21 cellular contexts compared by ENCODE assay signal in genomic region chr20:31975874-31976273, GRCh38. TPM values are rescaled to one million over a fixed set of nuclear protein-coding genes. Genes with fewer than 3 reads are reported as not detected.
DNase-seq lines count a peak whose midpoint lies in the region; ATAC-seq, FAIRE-seq and TF ChIP-seq lines count a peak whose summit lies in the region.
"Had no signal": no experiment of that assay in that cellular context is flagged by ENCODE, and none has a peak within 500 bp of the region (broad histone marks: within the 10 kb centered on the region; RNA-seq: fewer than 3 reads in every experiment).

No MANE protein-coding gene starts in this region.

- H4K8ac ChIP-seq in H1 (ENCODE audit: extremely low read depth, insufficient read depth, low read length) = no peak overlapping the region

- no peak overlapping the region for H3K4ac ChIP-seq in H1 (replicated peaks; ENCODE audit: insufficient read length, low read depth, low read length)

- peaks cover 4% of the 10 kb centered on the region; the same call in 1 of the 2 replicates for H3K23me2 ChIP-seq in H1 (ENCODE audit: low read depth, low read length)

- no peak overlapping the region for H2BK20ac ChIP-seq in H1 (ENCODE audit: low read length)

- 94% methylated on average over 2 of the region's 2 CpGs; no CpG with 5 or more reads in 1 of the 2 experiments for WGBS in H1 (ENCODE audit: extremely low coverage in 1 of 2, insufficient coverage in 1 of 2, insufficient read length in 1 of 2, insufficient replicate concordance in 2 of 2, low coverage in 1 of 2, low lambda C conversion rate in 2 of 2, missing lambda C conversion rate in 1 of 2), 2 experiments
- WGBS in transverse colon (ENCODE audit: low coverage in 1 of 2), 2 donors = 67 to 80% methylated on average over 2 of the region's 2 CpGs

- TF ChIP-seq POLR2A in H1 (IDR thresholded peaks at IDR 0.05; ENCODE audit: control extremely low read depth in 1 of 2, low read depth in 2 of 2, low read length in 2 of 2) (no peak), transverse colon (IDR thresholded peaks at IDR 0.05) (no peak)

- H3K4me2 ChIP-seq in GM23338 (peak overlapping the region; percentile 75; the same call in 1 of the 2 replicates), H1 (ENCODE audit: insufficient read depth in 1 of 2, low read depth in 2 of 2, low read length in 2 of 2) (peak overlapping the region in 1 of 2 experiments; percentile 70; a peak in 1 of 4 replicates)

- H3K4me1 Mint-ChIP-seq in GM23338 (peaks cover 29% of the 10 kb centered on the region), WTC11 (peaks cover 20% of the 10 kb centered on the region)
- H3K4me1 Mint-ChIP-seq: CD4-positive, CD25-positive, alpha-beta regulatory T cell had no signal

- peaks cover 21% of the 10 kb centered on the region for H3F3A ChIP-seq in GM23338 (replicated peaks; ENCODE audit: low read depth)

- no peak overlapping the region for H3K27ac ChIP-seq in GM23338 (ENCODE audit: low read depth)
- no peak overlapping the region for H3K27ac ChIP-seq in H1 (ENCODE audit: low read depth, low read length)
- H3K27ac ChIP-seq in transverse colon = no peak overlapping the region
- H3K27ac ChIP-seq: C4-2B, GM23248 had no signal

- no peak for ATAC-seq in GM23338
- no peak for ATAC-seq in WTC11
- ATAC-seq: CD8-positive, alpha-beta T cell had no signal

- no peak overlapping the region for H3K9ac ChIP-seq in H1 (replicated peaks in 1 of 4; ENCODE audit: extremely low read depth in 1 of 4, low read depth in 3 of 4, low read length in 3 of 4)
- H3K9ac ChIP-seq: GM23248 had no signal

- H3K27ac Mint-ChIP-seq in GM23338 (no peak overlapping the region), WTC11 (no peak overlapping the region)
- H3K27ac Mint-ChIP-seq: CD4-positive, CD25-positive, alpha-beta regulatory T cell; CD8-positive, alpha-beta T cell; HFFc6 had no signal

- no peak for TF ChIP-seq RAD21 in H1 (IDR thresholded peaks at IDR 0.05 in 1 of 2, conservative IDR thresholded peaks at IDR 0.05 in 1 of 2; ENCODE audit: low read depth in 2 of 2, low read length in 2 of 2)

- no peaks in the 10 kb centered on the region for H3K9me2 ChIP-seq in GM23338 (ENCODE audit: insufficient read depth)

- CTCF ChIA-PET in WTC11 (lab: Charles Lee) (interaction anchor here (1.0 to 2.0 kb wide), 10 partner anchors 18 to 142 kb away, joined by 3 to 23 read pairs (median 6); partner anchors contain the start of gene PDRG1), H1 (lab: Charles Lee; ENCODE audit: partially characterized antibody) (interaction anchor here (0.8 to 4.5 kb wide), 8 partner anchors 15 to 153 kb away, joined by 3 to 20 read pairs (median 4); partner anchors contain the start of gene PDRG1)

- H3K4me3 Mint-ChIP-seq in GM23338 (no peak overlapping the region), WTC11 (no peak overlapping the region)
- H3K4me3 Mint-ChIP-seq: CD4-positive, CD25-positive, alpha-beta regulatory T cell; CD8-positive, alpha-beta T cell; HFFc6 had no signal

- H3K27me3 ChIP-seq in GM23338 (ENCODE audit: insufficient read depth) (0 out of 2 replicates have a peak, but pooled peaks cover 3% of the 10 kb centered on the region), H1 (replicated peaks in 1 of 4; ENCODE audit: control insufficient read depth in 3 of 4, extremely low read depth in 1 of 4, insufficient read depth in 3 of 4, low read length in 3 of 4) (no peaks in the 10 kb centered on the region), transverse colon (peaks cover 40% of the 10 kb centered on the region)

- no peaks in the 10 kb centered on the region for H3K36me3 ChIP-seq in GM23338 (ENCODE audit: insufficient read depth)
- no peaks in the 10 kb centered on the region for H3K36me3 ChIP-seq in H1 (ENCODE audit: control insufficient read depth in 2 of 4, insufficient read depth in 4 of 4, low read length in 3 of 4)
- H3K36me3 ChIP-seq in transverse colon = no peaks in the 10 kb centered on the region
- H3K36me3 ChIP-seq: HAP-1 had no signal

- no peak for TF ChIP-seq EP300 in H1 (IDR thresholded peaks at IDR 0.05; ENCODE audit: borderline replicate concordance in 1 of 2, low read depth in 2 of 2, low read length in 2 of 2)
- no peak for TF ChIP-seq EP300 in transverse colon (IDR thresholded peaks at IDR 0.05; ENCODE audit: low read depth)

- no peak overlapping the region for H2BK15ac ChIP-seq in H1 (ENCODE audit: low read length)

- no peak for FAIRE-seq in H1 (lab: Jason Lieb, UNC)
- FAIRE-seq: GM12892, GM19239, H54 had no signal

- intact Hi-C loops in transverse colon (cut with DNase I; ENCODE audit: low total_unique reads) = no loop called here

- TF ChIP-seq CTCF in GM23338 (conservative IDR thresholded peaks at IDR 0.05; ENCODE audit: low read depth in 2 of 2) (no peak), WTC11 (IDR thresholded peaks at IDR 0.05) (no peak), H1 (IDR thresholded peaks at IDR 0.05; ENCODE audit: control extremely low read depth in 1 of 3, insufficient read depth in 1 of 3, low read depth in 1 of 3, low read length in 3 of 3) (no peak), transverse colon (IDR thresholded peaks at IDR 0.05) (no peak)

- H4K91ac ChIP-seq in H1 (replicated peaks; ENCODE audit: insufficient read length, low read length) = peak overlapping the region; percentile 35

- no peak overlapping the region for H4K5ac ChIP-seq in H1 (ENCODE audit: insufficient read length, low read depth, low read length)

- H3K4me1 ChIP-seq in GM23338 (ENCODE audit: insufficient read depth) = peaks cover 29% of the 10 kb centered on the region
- peaks cover 5 to 14% (median 10%) of the 10 kb centered on the region in 4 experiments for H3K4me1 ChIP-seq in H1 (replicated peaks in 1 of 4; ENCODE audit: control insufficient read depth in 3 of 4, insufficient read depth in 4 of 4, low read length in 3 of 4)
- H3K4me1 ChIP-seq in transverse colon = no peaks in the 10 kb centered on the region
- H3K4me1 ChIP-seq: HAP-1 had no signal

- H3K9me3 Mint-ChIP-seq in GM23338 (peaks cover 18% of the 10 kb centered on the region; the same call in 2 of the 3 replicates), WTC11 (no peaks in the 10 kb centered on the region)
- H3K9me3 Mint-ChIP-seq: CD8-positive, alpha-beta T cell; HFFc6 had no signal

- H2BK120ac ChIP-seq in H1 (replicated peaks; ENCODE audit: low read depth, low read length) = peak overlapping the region; percentile 52

- H3K36me3 Mint-ChIP-seq in GM23338 (ENCODE audit: low read depth) (peaks cover 3% of the 10 kb centered on the region; the same call in 1 of the 3 replicates), WTC11 (no peaks in the 10 kb centered on the region)
- H3K36me3 Mint-ChIP-seq: CD4-positive, CD25-positive, alpha-beta regulatory T cell; CD8-positive, alpha-beta T cell had no signal

- H3K4me3 ChIP-seq in GM23338 (no peak overlapping the region), H1 (ENCODE audit: extremely low read depth in 1 of 4, insufficient read depth in 2 of 4, low read depth in 3 of 4, low read length in 4 of 4) (no peak overlapping the region), transverse colon (no peak overlapping the region)
- H3K4me3 ChIP-seq: GM23248, HAP-1 had no signal

- POLR2A ChIA-PET in WTC11 (lab: Charles Lee) = interaction anchor here (0.7 kb wide), 1 partner anchor 9 kb away, joined by 3 read pairs; no protein-coding TSS in a partner anchor
- POLR2A ChIA-PET in H1 (lab: Charles Lee; ENCODE audit: partially characterized antibody) = interaction anchor here (0.6 to 2.3 kb wide), 5 partner anchors 16 to 88 kb away, joined by 3 to 8 read pairs (median 3); no protein-coding TSS in a partner anchor

- no peak overlapping the region for H3K56ac ChIP-seq in H1 (replicated peaks; ENCODE audit: insufficient read length, low read depth, low read length)

- H4K20me1 ChIP-seq in GM23338 (replicated peaks; ENCODE audit: insufficient read depth) (peaks cover 10% of the 10 kb centered on the region; the same call in 1 of the 2 replicates), H1 (replicated peaks in 1 of 2; ENCODE audit: control insufficient read depth in 1 of 2, insufficient read depth in 2 of 2, low read length in 2 of 2) (no peaks in the 10 kb centered on the region)

- 0 out of 2 replicates have a peak overlapping the region, but pooled peaks have one; percentile 33 for H2BK12ac ChIP-seq in H1 (ENCODE audit: low read depth, low read length)

- DNase-seq in GM23338 (ENCODE audit: low spot score) (no peak), WTC11 (ENCODE audit: low spot score) (no peak), H1 (ENCODE audit: low read depth in 1 of 2, low spot score in 2 of 2) (no peak), NCI-H82 treated with DMSO at 0.1 percent for 48 hours (lab: John Stamatoyannopoulos, UW; ENCODE audit: unreplicated experiment) (no peak), transverse colon (no peak)
- no peak for DNase-seq in stimulated activated CD4-positive, alpha-beta T cell treated with anti-CD3 and anti-CD28 coated beads, Interleukin-4, amount 100 ng/mL, for 24 hours
- DNase-seq: Caco-2; CD4-positive, CD25-positive, alpha-beta regulatory T cell; CD8-positive, alpha-beta T cell; DMS153; DND-41; GM23248; HFFc6 had no signal

- H2AFZ ChIP-seq in GM23338 (no peak overlapping the region), H1 (ENCODE audit: low read length) (no peak overlapping the region)
- H2AFZ ChIP-seq: GM23248 had no signal

- H3K79me2 ChIP-seq in GM23338 (replicated peaks; ENCODE audit: insufficient read depth) (no peaks in the 10 kb centered on the region), H1 (ENCODE audit: control insufficient read depth in 1 of 2, insufficient read depth in 2 of 2, low read length in 2 of 2) (no peaks in the 10 kb centered on the region)

- H3K9me3 ChIP-seq in H1 (ENCODE audit: insufficient read depth in 2 of 2, low read depth in 1 of 2, low read length in 1 of 2) (no peaks in the 10 kb centered on the region), transverse colon (no peaks in the 10 kb centered on the region)
- H3K9me3 ChIP-seq: Caco-2, HAP-1 had no signal

- H2AK5ac ChIP-seq in H1 (ENCODE audit: low read depth, low read length) = no peak overlapping the region

- H3K79me1 ChIP-seq in H1 (ENCODE audit: low read depth, low read length) = no peaks in the 10 kb centered on the region

- no peak overlapping the region for H3K14ac ChIP-seq in H1 (ENCODE audit: insufficient read length)

- no peak overlapping the region for H2BK5ac ChIP-seq in H1 (ENCODE audit: low read depth, low read length)

- peaks cover 3% of the 10 kb centered on the region for H3K27me3 Mint-ChIP-seq in GM23338 (ENCODE audit: insufficient read depth, low read depth, poor library complexity)
- peaks cover 2% of the 10 kb centered on the region; the same call in 1 of the 2 replicates for H3K27me3 Mint-ChIP-seq in WTC11 (ENCODE audit: low read depth)

- no peak overlapping the region for H3K23ac ChIP-seq in H1 (ENCODE audit: insufficient read length)

- in situ Hi-C loops in transverse colon (cut with MboI; ENCODE audit: low pct_ligation_motif_present in 1 of 4, low pct_unique_long_range_greater_than_20kb in 1 of 4, low sequenced_read_pairs in 3 of 4) = no loop called here

- H3K18ac ChIP-seq in H1 (ENCODE audit: extremely low read depth, low read length) = no peak overlapping the region; the same call in 1 of the 2 replicates

RNA-seq across cellular contexts. Expression of gene XKR7, which starts 7.9 kb away (rescaled TPM):
- 3.0 and 3.9 TPM in 2 replicates for total RNA-seq in GM23338 (2014; rRNA removed; shearing (Covaris generic))
- polyA plus RNA-seq in GM23338 (2016; fragmentation: Nextera tagmentation; extraction: Ambion mirVana) (0.61 and 0.64 TPM in 2 replicates), H1 (2011; rRNA removed) (2.4 TPM in 2 replicates)
- total RNA-seq in WTC11 (2021) (2.3 to 2.6 TPM (median 2.5 TPM) in 3 replicates), transverse colon (under 1 TPM in 1 of 4 donors, not detected in 3; under 0.01 TPM)
- total RNA-seq in H1 (2021; fragmentation: NEBNext Ultra II Directional; extraction: Animal tissue kit (Norgen Biotek cat#: 25700)) = 1.8 and 2.4 TPM in 2 replicates
- 1.5 TPM for polyA plus RNA-seq in H1 (2011; cell fraction: cytosol; rRNA removed)
- polyA plus RNA-seq in H1 (2011; cell fraction: nucleus; rRNA removed) = 2.9 TPM
- 2.4 to 3.7 TPM (median 3.0 TPM) in 4 replicates for polyA plus RNA-seq in H1 (2012, experiment 1 of 2)
- polyA plus RNA-seq in H1 (2012, experiment 2 of 2) = 2.2 TPM
- polyA plus RNA-seq in H1 (2013, experiment 1 of 2) = 2.1 TPM
- polyA plus RNA-seq in H1 (2013, experiment 2 of 2) = 2.3 TPM
- 3.7 and 3.9 TPM in 2 replicates for polyA minus RNA-seq in H1 (2011; rRNA and poly(A)+ RNA removed)
- polyA minus RNA-seq in H1 (2011; cell fraction: cytosol; rRNA and poly(A)+ RNA removed) = 2.3 TPM
- polyA minus RNA-seq in H1 (2011; cell fraction: nucleus; rRNA and poly(A)+ RNA removed) = 2.4 TPM
- total RNA-seq: A172; A673; Caco-2; CD8-positive, alpha-beta T cell; GM23248; HFFc6 had no signal
- polyA plus RNA-seq: CD4-positive, CD25-positive, alpha-beta regulatory T cell; GM23248 had no signal

RNA-seq across cellular contexts. Expression of gene PDRG1, which starts 24.0 kb away (rescaled TPM):
- total RNA-seq in GM23338 (2014; rRNA removed; shearing (Covaris generic)) = 10.5 and 14.8 TPM in 2 replicates
- polyA plus RNA-seq in GM23338 (2016; fragmentation: Nextera tagmentation; extraction: Ambion mirVana) (27.8 and 28.4 TPM in 2 replicates), H1 (2011; rRNA removed) (20.1 and 20.8 TPM in 2 replicates)
- total RNA-seq in WTC11 (2021) (16.0 to 17.6 TPM (median 17.2 TPM) in 3 replicates), transverse colon (1 to 10 TPM; 2.2 to 9.2 (median 6.5) TPM)
- total RNA-seq in H1 (2021; fragmentation: NEBNext Ultra II Directional; extraction: Animal tissue kit (Norgen Biotek cat#: 25700)) = 14.2 and 14.5 TPM in 2 replicates
- polyA plus RNA-seq in H1 (2011; cell fraction: cytosol; rRNA removed) = 26.4 TPM
- 15.8 TPM for polyA plus RNA-seq in H1 (2011; cell fraction: nucleus; rRNA removed)
- 25.2 to 36.8 TPM (median 30.7 TPM) in 4 replicates for polyA plus RNA-seq in H1 (2012, experiment 1 of 2)
- polyA plus RNA-seq in H1 (2012, experiment 2 of 2) = 22.0 TPM
- polyA plus RNA-seq in H1 (2013, experiment 1 of 2) = 10.7 TPM
- 11.2 TPM for polyA plus RNA-seq in H1 (2013, experiment 2 of 2)
- 6.0 and 7.3 TPM in 2 replicates for polyA minus RNA-seq in H1 (2011; rRNA and poly(A)+ RNA removed)
- polyA minus RNA-seq in H1 (2011; cell fraction: cytosol; rRNA and poly(A)+ RNA removed) = 8.3 TPM
- polyA minus RNA-seq in H1 (2011; cell fraction: nucleus; rRNA and poly(A)+ RNA removed) = 5.7 TPM

RNA-seq across cellular contexts. Expression of gene CCM2L, which starts 34.4 kb away (rescaled TPM):
- total RNA-seq in GM23338 (2014; rRNA removed; shearing (Covaris generic)) = 9.6 and 13.3 TPM in 2 replicates
- polyA plus RNA-seq in GM23338 (2016; fragmentation: Nextera tagmentation; extraction: Ambion mirVana) (4.9 and 6.4 TPM in 2 replicates), H1 (2011; rRNA removed) (15.8 and 23.1 TPM in 2 replicates)
- total RNA-seq in WTC11 (2021) (7.8 to 10.9 TPM (median 9.1 TPM) in 3 replicates), transverse colon (1 to 10 TPM; 1.7 to 4.9 (median 3.0) TPM)
- 5.5 and 6.0 TPM in 2 replicates for total RNA-seq in H1 (2021; fragmentation: NEBNext Ultra II Directional; extraction: Animal tissue kit (Norgen Biotek cat#: 25700))
- polyA plus RNA-seq in H1 (2011; cell fraction: cytosol; rRNA removed) = 16.4 TPM
- 18.8 TPM for polyA plus RNA-seq in H1 (2011; cell fraction: nucleus; rRNA removed)
- polyA plus RNA-seq in H1 (2012, experiment 1 of 2) = 6.0 to 15.5 TPM (median 12.7 TPM) in 4 replicates
- polyA plus RNA-seq in H1 (2012, experiment 2 of 2) = 11.1 TPM
- 4.5 TPM for polyA plus RNA-seq in H1 (2013, experiment 1 of 2)
- polyA plus RNA-seq in H1 (2013, experiment 2 of 2) = 3.6 TPM
- 9.2 and 11.2 TPM in 2 replicates for polyA minus RNA-seq in H1 (2011; rRNA and poly(A)+ RNA removed)
- 9.8 TPM for polyA minus RNA-seq in H1 (2011; cell fraction: cytosol; rRNA and poly(A)+ RNA removed)
- 9.6 TPM for polyA minus RNA-seq in H1 (2011; cell fraction: nucleus; rRNA and poly(A)+ RNA removed)
- total RNA-seq: A172; A673; CD4-positive, CD25-positive, alpha-beta regulatory T cell; CD8-positive, alpha-beta T cell; GM23248; HFFc6 had no signal
- polyA plus RNA-seq: BJ; CD4-positive, CD25-positive, alpha-beta regulatory T cell; GM23248 had no signal
